16 cellular contexts compared by ENCODE assay signal in the genomic region with DNA sequence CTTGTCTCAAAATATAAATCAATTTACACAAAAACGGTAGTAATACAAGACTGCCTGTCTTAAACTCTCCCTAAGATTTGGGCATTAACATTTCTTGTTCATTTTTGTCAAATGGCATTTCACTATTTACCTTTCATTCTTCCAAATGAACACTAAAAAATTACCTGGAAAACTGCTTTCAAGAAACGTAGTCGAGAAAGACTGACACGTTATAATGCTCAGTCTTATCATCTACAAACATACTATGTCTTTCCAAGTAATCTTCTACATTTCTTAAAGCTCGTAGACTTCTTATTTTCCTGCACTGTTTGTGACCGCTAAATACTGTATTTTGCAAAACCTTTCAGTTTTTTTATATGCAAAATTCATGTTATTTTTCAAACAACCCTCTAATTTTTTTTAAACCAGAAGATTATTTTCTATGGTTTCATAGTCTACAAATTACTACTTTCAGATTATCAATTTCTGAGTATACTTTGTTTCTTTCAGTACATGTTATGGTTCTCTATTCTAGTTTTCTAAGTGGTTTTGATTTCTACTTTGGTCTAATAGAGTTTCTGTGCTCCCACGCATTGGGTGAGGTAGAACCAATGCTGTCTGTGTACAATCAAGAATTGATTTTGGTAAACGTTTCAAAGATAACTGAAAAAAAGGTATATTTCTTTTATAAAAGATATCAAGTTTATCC.
A peak's percentile ranks its signal among the peaks of the same experiment; 100 is the strongest.
DNase-seq lines count a peak whose midpoint lies in the region; ATAC-seq and TF ChIP-seq lines count a peak whose summit lies in the region.
"Had no signal": no experiment of that assay in that cellular context is flagged by ENCODE, and none has a peak within 500 bp of the region (broad histone marks: within the 10 kb centered on the region; RNA-seq: fewer than 3 reads in every experiment).

No MANE protein-coding gene starts in this region.

- no peak overlapping the region for H2BK12ac ChIP-seq in trophoblast cell (ENCODE audit: low read length)

- H3K4me3 Mint-ChIP-seq in endothelial cell (ENCODE audit: unreplicated experiment), result no peak overlapping the region
- H3K4me3 Mint-ChIP-seq: HFFc6 had no signal

- in situ Hi-C loops in transverse colon (cut with MboI; ENCODE audit: low pct_ligation_motif_present in 1 of 4, low pct_unique_long_range_greater_than_20kb in 1 of 4, low sequenced_read_pairs in 3 of 4), result no loop called here

- no peaks in the 10 kb centered on the region for H3K36me3 ChIP-seq in trophoblast cell (ENCODE audit: control insufficient read depth in 1 of 2, insufficient read depth in 2 of 2, low read length in 2 of 2)
- H3K36me3 ChIP-seq in transverse colon, result no peaks in the 10 kb centered on the region
- H3K36me3 ChIP-seq: ascending aorta, prostate gland had no signal

- H4K12ac ChIP-seq in trophoblast cell (ENCODE audit: low read depth, low read length), result no peak overlapping the region

- H3K27me3 Mint-ChIP-seq in endothelial cell (ENCODE audit: unreplicated experiment), result peaks cover 4% of the 10 kb centered on the region

- no peak overlapping the region for H4K91ac ChIP-seq in trophoblast cell (ENCODE audit: low read depth, low read length)

- TF ChIP-seq EP300 in transverse colon (IDR thresholded peaks at IDR 0.05; ENCODE audit: low read depth), result no peak

- ATAC-seq in GM19328 (IDR thresholded peaks at IDR 0.05; ENCODE audit: unreplicated experiment), result peak; percentile 58
- ATAC-seq in HG02678 (IDR thresholded peaks at IDR 0.05; ENCODE audit: unreplicated experiment), result peak; percentile 86
- ATAC-seq in HG03520 (IDR thresholded peaks at IDR 0.05; ENCODE audit: unreplicated experiment), result peak; percentile 83
- ATAC-seq in left cardiac atrium, result no peak
- ATAC-seq: esophagus mucosa had no signal

- H3K4me1 ChIP-seq in trophoblast cell (ENCODE audit: control insufficient read depth in 1 of 2, insufficient read depth in 2 of 2, low read length in 2 of 2) (peaks cover 7 to 11% of the 10 kb centered on the region in 2 experiments), transverse colon (peaks cover 0 to 6% (median 2%) of the 10 kb centered on the region in 4 donors)
- H3K4me1 ChIP-seq: ascending aorta, prostate gland had no signal

- H3K18ac ChIP-seq in trophoblast cell (ENCODE audit: low read length), result no peak overlapping the region

- H3K9me3 ChIP-seq in trophoblast cell (ENCODE audit: insufficient read depth, low read depth, low read length) (no peaks in the 10 kb centered on the region), transverse colon (no peaks in the 10 kb centered on the region)
- H3K9me3 ChIP-seq: ascending aorta, prostate gland had no signal

- peak; percentile 26 for DNase-seq in GM10266 (ENCODE audit: extremely low spot score)
- no peak for DNase-seq in trophoblast cell
- DNase-seq in left cardiac atrium, result no peak
- no peak for DNase-seq in endothelial cell (ENCODE audit: low spot score)
- DNase-seq in transverse colon, result no peak
- DNase-seq: activated CD4-positive, alpha-beta T cell treated with anti-CD3 and anti-CD28 coated beads, Interleukin-2, amount 50 U/mL, for 4 hours; GF-D8; HFFc6; NCI-H2081 treated with DMSO at 0.1 percent for 48 hours; T-helper 2 cell had no signal

- H3K4ac ChIP-seq in trophoblast cell (ENCODE audit: low read depth, low read length), result no peak overlapping the region

- intact Hi-C loops in left cardiac atrium (cut with DNase I), result no loop called here
- intact Hi-C loops in transverse colon (cut with DNase I; ENCODE audit: low total_unique reads), result no loop called here

- H3K23ac ChIP-seq in trophoblast cell (ENCODE audit: low read length), result no peak overlapping the region

- H3K9ac ChIP-seq in trophoblast cell (ENCODE audit: low read length), result no peak overlapping the region

- no CpG with 5 or more reads among the region's 8 CpGs for WGBS in trophoblast cell (ENCODE audit: extremely low coverage, insufficient coverage, insufficient read length)
- WGBS in transverse colon (ENCODE audit: low coverage in 1 of 2), 2 donors, result 89 to 95% methylated on average over 8 of the region's 8 CpGs

- H3K4me3 ChIP-seq in trophoblast cell (ENCODE audit: low read depth, low read length) (no peak overlapping the region), transverse colon (no peak overlapping the region)
- H3K4me3 ChIP-seq: ascending aorta, prostate gland had no signal

- TF ChIP-seq CTCF in GM10266 (IDR thresholded peaks at IDR 0.05; ENCODE audit: control insufficient read depth, insufficient read depth, low read depth, missing control alignments) (no peak), endothelial cell (IDR thresholded peaks at IDR 0.05; ENCODE audit: unreplicated experiment) (no peak), transverse colon (IDR thresholded peaks at IDR 0.05) (no peak)

- no peak overlapping the region for H4K8ac ChIP-seq in trophoblast cell (ENCODE audit: low read depth, low read length)

- H3K4me1 Mint-ChIP-seq in endothelial cell (ENCODE audit: unreplicated experiment), result no peaks in the 10 kb centered on the region

- H2BK120ac ChIP-seq in trophoblast cell (ENCODE audit: insufficient read depth, low read length, poor library complexity), result no peak overlapping the region

- H3K4me2 ChIP-seq in trophoblast cell (ENCODE audit: low read length), result no peak overlapping the region

- no peak overlapping the region for H3K14ac ChIP-seq in trophoblast cell (ENCODE audit: low read length)

- H3K79me2 ChIP-seq in trophoblast cell (ENCODE audit: control insufficient read depth, insufficient read depth, low read length, poor library complexity), result no peaks in the 10 kb centered on the region

- no peak overlapping the region for H3K27ac Mint-ChIP-seq in endothelial cell (ENCODE audit: unreplicated experiment)
- H3K27ac Mint-ChIP-seq: HFFc6 had no signal

- H2AFZ ChIP-seq in trophoblast cell (ENCODE audit: insufficient read depth, low read length, poor library complexity), result no peak overlapping the region

- no peak for TF ChIP-seq POLR2A in transverse colon (IDR thresholded peaks at IDR 0.05)

- no peaks in the 10 kb centered on the region for H3K36me3 Mint-ChIP-seq in endothelial cell (ENCODE audit: low read depth, unreplicated experiment)

- no peak overlapping the region for H3K27ac ChIP-seq in trophoblast cell (ENCODE audit: low read depth, low read length)
- no peak overlapping the region for H3K27ac ChIP-seq in transverse colon
- H3K27ac ChIP-seq: ascending aorta, prostate gland had no signal

- H2AK5ac ChIP-seq in trophoblast cell (ENCODE audit: low read length), result no peak overlapping the region

- H3K9me3 Mint-ChIP-seq in endothelial cell (ENCODE audit: unreplicated experiment), result no peaks in the 10 kb centered on the region
- H3K9me3 Mint-ChIP-seq: HFFc6 had no signal

- peaks cover 5% of the 10 kb centered on the region for H3K79me1 ChIP-seq in trophoblast cell (ENCODE audit: low read length)

- H3K27me3 ChIP-seq in trophoblast cell (ENCODE audit: insufficient read depth, low read length), result no peaks in the 10 kb centered on the region
- no peaks in the 10 kb centered on the region for H3K27me3 ChIP-seq in transverse colon
- H3K27me3 ChIP-seq: ascending aorta had no signal

- H2BK5ac ChIP-seq in trophoblast cell (ENCODE audit: low read depth, low read length, poor library complexity), result no peak overlapping the region

Comparison
In these comparisons a context has a peak if more than half of its experiments do, and no peak if none do; other contexts are left out.
1. ATAC-seq: peak in GM19328 (single experiment), HG02678 (single experiment) and HG03520 (single experiment); none in left cardiac atrium (0 of 2).